Comparison of ENCODE assay signal across 19 cellular contexts in the genomic region with DNA sequence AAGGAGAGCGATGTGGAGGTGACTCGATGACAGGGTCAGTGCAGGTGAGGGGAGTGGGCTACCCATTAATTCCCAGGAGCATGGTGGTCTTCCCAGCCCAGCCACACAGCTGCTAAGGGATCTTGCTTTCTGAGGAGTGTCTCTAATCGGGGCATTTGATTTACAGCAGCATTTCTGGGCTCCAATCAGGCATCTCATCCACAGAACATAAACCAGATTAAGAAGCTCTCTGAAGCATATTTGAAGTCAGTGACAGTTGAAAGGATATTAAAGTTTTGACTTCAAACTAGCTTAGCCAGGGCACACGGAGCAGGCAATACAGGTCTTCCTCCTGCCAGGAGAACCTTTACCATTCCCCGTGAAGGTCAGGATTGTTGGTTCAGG. TPM values are rescaled to one million over a fixed set of nuclear protein-coding genes. Genes with fewer than 3 reads are reported as not detected.
DNase-seq lines count a peak whose midpoint lies in the region; TF ChIP-seq lines count a peak whose summit lies in the region.
"Had no signal": no experiment of that assay in that cellular context is flagged by ENCODE, and none has a peak within 500 bp of the region (broad histone marks: within the 10 kb centered on the region; RNA-seq: fewer than 3 reads in every experiment).

No MANE protein-coding gene starts in this region.

- intact Hi-C loops in tibial artery (cut with DNase I; ENCODE audit: low total_unique reads) = no loop called here

- TF ChIP-seq RAD21 in neural cell (conservative IDR thresholded peaks at IDR 0.05) = no peak

- H3K27ac Mint-ChIP-seq in IgD-negative memory B cell = peak overlapping the region; percentile 76 to 97 (median 95)
- H3K27ac Mint-ChIP-seq in activated naive CD8-positive, alpha-beta T cell treated with anti-CD3 and anti-CD28 coated beads for 36 hours = peak overlapping the region; percentile 97

- H3K79me2 ChIP-seq in neural cell (replicated peaks; ENCODE audit: insufficient read depth, low read length) = no peaks in the 10 kb centered on the region

- no peaks in the 10 kb centered on the region for H3K27me3 ChIP-seq in neural cell (ENCODE audit: insufficient read depth, low read depth, low read length)
- H3K27me3 ChIP-seq in tibial artery = peaks cover 0 to 21% of the 10 kb centered on the region in 2 donors

- no peak overlapping the region for H2AFZ ChIP-seq in neural cell (ENCODE audit: low read depth, low read length)

- H3K27me3 Mint-ChIP-seq in IgD-negative memory B cell = peaks cover 3% of the 10 kb centered on the region
- H3K27me3 Mint-ChIP-seq in activated naive CD8-positive, alpha-beta T cell treated with anti-CD3 and anti-CD28 coated beads for 36 hours = no peaks in the 10 kb centered on the region

- no peak for TF ChIP-seq CTCF in neural cell (IDR thresholded peaks at IDR 0.05; ENCODE audit: poor library complexity, severe bottlenecking)
- TF ChIP-seq CTCF in tibial artery (IDR thresholded peaks at IDR 0.05) = no peak

- H3K9ac ChIP-seq in neural cell (ENCODE audit: low read length) = no peak overlapping the region

- H3K4me1 ChIP-seq in tibial artery = no peaks in the 10 kb centered on the region

- peak overlapping the region; percentile 69 to 96 (median 88) for H3K4me3 Mint-ChIP-seq in IgD-negative memory B cell
- H3K4me3 Mint-ChIP-seq in activated naive CD8-positive, alpha-beta T cell treated with anti-CD3 and anti-CD28 coated beads for 36 hours = peak overlapping the region; percentile 80

- TF ChIP-seq EP300 in neural cell (conservative IDR thresholded peaks at IDR 0.05; ENCODE audit: poor library complexity, severe bottlenecking) = no peak

- H3F3A ChIP-seq in neural cell (ENCODE audit: insufficient read depth, low read length, poor library complexity, severe bottlenecking) = peaks cover 3% of the 10 kb centered on the region

- no peak overlapping the region for H3K4me2 ChIP-seq in neural cell (ENCODE audit: low read length)

- peak overlapping the region; percentile 87 for H3K27ac ChIP-seq in neural cell (ENCODE audit: low read length)
- no peak overlapping the region for H3K27ac ChIP-seq in tibial artery
- H3K27ac ChIP-seq: 22Rv1, SK-N-MC had no signal

- H3K9me3 Mint-ChIP-seq in IgD-negative memory B cell = no peaks in the 10 kb centered on the region
- peaks cover 10% of the 10 kb centered on the region for H3K9me3 Mint-ChIP-seq in activated naive CD8-positive, alpha-beta T cell treated with anti-CD3 and anti-CD28 coated beads for 36 hours

- H3K4me1 Mint-ChIP-seq in IgD-negative memory B cell = peaks cover 47 to 64% (median 54%) of the 10 kb centered on the region in 3 donors
- H3K4me1 Mint-ChIP-seq in activated naive CD8-positive, alpha-beta T cell treated with anti-CD3 and anti-CD28 coated beads for 36 hours = peaks cover 66% of the 10 kb centered on the region

- no peaks in the 10 kb centered on the region for H3K36me3 Mint-ChIP-seq in IgD-negative memory B cell
- peaks cover 6% of the 10 kb centered on the region for H3K36me3 Mint-ChIP-seq in activated naive CD8-positive, alpha-beta T cell treated with anti-CD3 and anti-CD28 coated beads for 36 hours
- H3K36me3 Mint-ChIP-seq: CD14-positive monocyte had no signal

- DNase-seq in DMS 273 (lab: John Stamatoyannopoulos, UW; ENCODE audit: unreplicated experiment) (peak; percentile 38), DMS 273 treated with DMSO at 0.1 percent for 48 hours (lab: John Stamatoyannopoulos, UW) (no peak), tibial artery (no peak), NCI-H1105 treated with DMSO at 0.1 percent for 48 hours (lab: John Stamatoyannopoulos, UW) (no peak), HPDE6-E6E7 (ENCODE audit: extremely low spot score) (no peak)
- DNase-seq in activated naive CD8-positive, alpha-beta T cell treated with anti-CD3 and anti-CD28 coated beads for 36 hours = no peak
- DNase-seq: activated CD8-positive, alpha-beta memory T cell treated with anti-CD3 and anti-CD28 coated beads, Interleukin-2, amount 50 U/mL, for 48 hours; aorta; foreskin melanocyte; HCEC 1CT; NCI-H2029 treated with DMSO at 0.1 percent for 48 hours; PC-3 had no signal

- H4K20me1 ChIP-seq in neural cell (ENCODE audit: insufficient read depth) = no peaks in the 10 kb centered on the region

- no peak overlapping the region for H3K4me3 ChIP-seq in neural cell (ENCODE audit: low read length)
- H3K4me3 ChIP-seq in tibial artery = no peak overlapping the region
- H3K4me3 ChIP-seq: SK-N-MC had no signal

- H3K9me3 ChIP-seq in neural cell (ENCODE audit: low read length) (no peaks in the 10 kb centered on the region), tibial artery (no peaks in the 10 kb centered on the region)

- H3K36me3 ChIP-seq in neural cell (ENCODE audit: insufficient read depth, low read length) (no peaks in the 10 kb centered on the region), tibial artery (no peaks in the 10 kb centered on the region)

- H3K9me2 ChIP-seq in neural cell (ENCODE audit: insufficient read depth, low read length) = no peaks in the 10 kb centered on the region

TF ChIP-seq in neural cell, 6 proteins besides CTCF, POLR2A, EP300 and RAD21:
- TF ChIP-seq MXI1 (conservative IDR thresholded peaks at IDR 0.05; ENCODE audit: poor library complexity, severe bottlenecking) (no peak), TAF1 (IDR thresholded peaks at IDR 0.05; ENCODE audit: low read depth) (no peak), POLR2AphosphoS5 (IDR thresholded peaks at IDR 0.05) (no peak), SMC3 (conservative IDR thresholded peaks at IDR 0.05; ENCODE audit: poor library complexity) (no peak), EZH2 (IDR thresholded peaks at IDR 0.05; ENCODE audit: borderline replicate concordance, insufficient read depth, low read length, poor library complexity, severe bottlenecking) (no peak)
- TF ChIP-seq, protein P1, sequence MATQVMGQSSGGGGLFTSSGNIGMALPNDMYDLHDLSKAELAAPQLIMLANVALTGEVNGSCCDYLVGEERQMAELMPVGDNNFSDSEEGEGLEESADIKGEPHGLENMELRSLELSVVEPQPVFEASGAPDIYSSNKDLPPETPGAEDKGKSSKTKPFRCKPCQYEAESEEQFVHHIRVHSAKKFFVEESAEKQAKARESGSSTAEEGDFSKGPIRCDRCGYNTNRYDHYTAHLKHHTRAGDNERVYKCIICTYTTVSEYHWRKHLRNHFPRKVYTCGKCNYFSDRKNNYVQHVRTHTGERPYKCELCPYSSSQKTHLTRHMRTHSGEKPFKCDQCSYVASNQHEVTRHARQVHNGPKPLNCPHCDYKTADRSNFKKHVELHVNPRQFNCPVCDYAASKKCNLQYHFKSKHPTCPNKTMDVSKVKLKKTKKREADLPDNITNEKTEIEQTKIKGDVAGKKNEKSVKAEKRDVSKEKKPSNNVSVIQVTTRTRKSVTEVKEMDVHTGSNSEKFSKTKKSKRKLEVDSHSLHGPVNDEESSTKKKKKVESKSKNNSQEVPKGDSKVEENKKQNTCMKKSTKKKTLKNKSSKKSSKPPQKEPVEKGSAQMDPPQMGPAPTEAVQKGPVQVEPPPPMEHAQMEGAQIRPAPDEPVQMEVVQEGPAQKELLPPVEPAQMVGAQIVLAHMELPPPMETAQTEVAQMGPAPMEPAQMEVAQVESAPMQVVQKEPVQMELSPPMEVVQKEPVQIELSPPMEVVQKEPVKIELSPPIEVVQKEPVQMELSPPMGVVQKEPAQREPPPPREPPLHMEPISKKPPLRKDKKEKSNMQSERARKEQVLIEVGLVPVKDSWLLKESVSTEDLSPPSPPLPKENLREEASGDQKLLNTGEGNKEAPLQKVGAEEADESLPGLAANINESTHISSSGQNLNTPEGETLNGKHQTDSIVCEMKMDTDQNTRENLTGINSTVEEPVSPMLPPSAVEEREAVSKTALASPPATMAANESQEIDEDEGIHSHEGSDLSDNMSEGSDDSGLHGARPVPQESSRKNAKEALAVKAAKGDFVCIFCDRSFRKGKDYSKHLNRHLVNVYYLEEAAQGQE (IDR thresholded peaks at IDR 0.05; ENCODE audit: borderline replicate concordance) = no peak

RNA-seq across cellular contexts. Expression of a gene that starts 40.0 kb away (rescaled TPM):
- polyA plus RNA-seq in IgD-negative memory B cell (1.2 TPM), neural cell (0.14 TPM in 1 of 2 replicates, not detected in the other)
- total RNA-seq in activated naive CD8-positive, alpha-beta T cell treated with anti-CD3 and anti-CD28 coated beads for 36 hours = 1 to 10 TPM; 6.5 to 6.9 TPM
- 0.24 and 0.35 TPM in 2 replicates for polyA minus RNA-seq in neural cell
- total RNA-seq: chondrocyte, endothelial cell of umbilical vein, PC-3 had no signal
- polyA plus RNA-seq: endothelial cell of umbilical vein had no signal
